In genomic region chrX:148049441-148049840, GRCh38 we compare ENCODE assay signal across 8 cellular contexts.
DNase-seq lines count a peak whose midpoint lies in the region; ATAC-seq and TF ChIP-seq lines count a peak whose summit lies in the region.

No MANE protein-coding gene starts in this region.

- TF ChIP-seq CTCF in GM23338 (conservative IDR thresholded peaks at IDR 0.05; ENCODE audit: low read depth in 2 of 2) (peak; percentile 52 to 54), dorsolateral prefrontal cortex (IDR thresholded peaks at IDR 0.05 in 54 of 56, conservative IDR thresholded peaks at IDR 0.05 in 2 of 56; ENCODE audit: low read depth in 1 of 56, partially characterized antibody in 56 of 56) (peak in 55 of 56 donors; percentile 23 to 75 (median 58)), osteocyte (IDR thresholded peaks at IDR 0.05) (peak; percentile 66)

- H2AFZ ChIP-seq in GM23338 = no peak overlapping the region

- H3K4me2 ChIP-seq in GM23338 = no peak overlapping the region

- DNase-seq in DMS 273 treated with DMSO at 0.1 percent for 48 hours (lab: John Stamatoyannopoulos, UW) (peak; percentile 12), GM23338 (ENCODE audit: low spot score) (peak; percentile 58), NCI-H748 (lab: John Stamatoyannopoulos, UW; ENCODE audit: unreplicated experiment) (peak; percentile 39), dorsolateral prefrontal cortex (no peak), osteocyte (ENCODE audit: extremely low spot score, unreplicated experiment) (no peak), left colon (no peak), amygdala (lab: John Stamatoyannopoulos, UW) (no peak)

- H3K4me3 ChIP-seq in GM23338 (no peak overlapping the region), dorsolateral prefrontal cortex (no peak overlapping the region)

- H3K36me3 Mint-ChIP-seq in GM23338 (ENCODE audit: low read depth) = no peaks in the 10 kb centered on the region
- no peaks in the 10 kb centered on the region for H3K36me3 Mint-ChIP-seq in osteocyte (ENCODE audit: unreplicated experiment)

- intact Hi-C loops in dorsolateral prefrontal cortex (cut with DNase I) = no loop called here
- intact Hi-C loops in left colon (cut with DNase I, micrococcal nuclease) = no loop called here

- H3K9me3 Mint-ChIP-seq in GM23338 (no peaks in the 10 kb centered on the region), osteocyte (ENCODE audit: unreplicated experiment) (no peaks in the 10 kb centered on the region)

- H4K20me1 ChIP-seq in GM23338 (replicated peaks; ENCODE audit: insufficient read depth) = no peaks in the 10 kb centered on the region

- H3K27ac Mint-ChIP-seq in GM23338 (no peak overlapping the region), osteocyte (ENCODE audit: unreplicated experiment) (no peak overlapping the region)

- no peaks in the 10 kb centered on the region for H3K27me3 Mint-ChIP-seq in GM23338 (ENCODE audit: insufficient read depth, low read depth, poor library complexity)
- peaks cover 2% of the 10 kb centered on the region for H3K27me3 Mint-ChIP-seq in osteocyte (ENCODE audit: unreplicated experiment)

- H3K4me3 Mint-ChIP-seq in GM23338 (no peak overlapping the region), osteocyte (ENCODE audit: unreplicated experiment) (no peak overlapping the region)

- H3K9me2 ChIP-seq in GM23338 (ENCODE audit: insufficient read depth) = no peaks in the 10 kb centered on the region

- no peaks in the 10 kb centered on the region for H3K79me2 ChIP-seq in GM23338 (replicated peaks; ENCODE audit: insufficient read depth)

- no peaks in the 10 kb centered on the region for H3K36me3 ChIP-seq in GM23338 (ENCODE audit: insufficient read depth)

- H3K27me3 ChIP-seq in GM23338 (ENCODE audit: insufficient read depth) = no peaks in the 10 kb centered on the region
- H3K27me3 ChIP-seq in dorsolateral prefrontal cortex = peaks cover 0 to 61% (median 12%) of the 10 kb centered on the region in 45 donors

- no peaks in the 10 kb centered on the region for H3F3A ChIP-seq in GM23338 (replicated peaks; ENCODE audit: low read depth)

- H3K4me1 ChIP-seq in GM23338 (ENCODE audit: insufficient read depth) = no peaks in the 10 kb centered on the region

- H3K4me1 Mint-ChIP-seq in GM23338 (no peaks in the 10 kb centered on the region), osteocyte (ENCODE audit: unreplicated experiment) (no peaks in the 10 kb centered on the region)

- ATAC-seq in GM23338 (no peak), HG02759 (IDR thresholded peaks at IDR 0.05; ENCODE audit: unreplicated experiment) (no peak), left colon (no peak)

- H3K27ac ChIP-seq in GM23338 (ENCODE audit: low read depth) = no peak overlapping the region
- H3K27ac ChIP-seq in dorsolateral prefrontal cortex = no peak overlapping the region

TF ChIP-seq in GM23338, 12 proteins besides CTCF, POLR2A, EP300 and RAD21 (continues in another document):
- TF ChIP-seq CREB1 (CRISPR knock-in tag; IDR thresholded peaks at IDR 0.05; ENCODE audit: low read depth) = no peak
- TF ChIP-seq NANOG (IDR thresholded peaks at IDR 0.05; ENCODE audit: borderline replicate concordance) = no peak
- TF ChIP-seq ZNF331 (CRISPR knock-in tag; IDR thresholded peaks at IDR 0.05; ENCODE audit: low read depth) = no peak
- no peak for TF ChIP-seq REST (IDR thresholded peaks at IDR 0.05; ENCODE audit: unreplicated experiment)
- TF ChIP-seq EZH2 (IDR thresholded peaks at IDR 0.05; ENCODE audit: low read depth, unreplicated experiment) = no peak
- TF ChIP-seq STAT1 (IDR thresholded peaks at IDR 0.05; ENCODE audit: unreplicated experiment) = no peak
- TF ChIP-seq POLR2AphosphoS5 (IDR thresholded peaks at IDR 0.05; ENCODE audit: low read depth) = no peak
- TF ChIP-seq ETS1 (IDR thresholded peaks at IDR 0.05) = no peak
- no peak for TF ChIP-seq EZH2phosphoT487 (IDR thresholded peaks at IDR 0.05; ENCODE audit: unreplicated experiment)
- TF ChIP-seq ZNF114 (CRISPR knock-in tag; IDR thresholded peaks at IDR 0.05) = no peak

Comparison
In these comparisons a context has a peak if more than half of its experiments do, and no peak if none do; other contexts are left out.
1. DNase-seq: peak in DMS 273 treated with DMSO at 0.1 percent for 48 hours (single experiment), GM23338 (single experiment) and NCI-H748 (single experiment); none in dorsolateral prefrontal cortex (0 of 10), osteocyte (single experiment), left colon (0 of 2) and amygdala (0 of 56).
2. Peak in every context shown above with its lines, with median percentiles within 50 percentile points of each other: CTCF ChIP-seq.